ENCODE assay signal across 11 cellular contexts in genomic region chr10:73871915-73872710, GRCh38. TPM values are rescaled to one million over a fixed set of nuclear protein-coding genes. Genes with fewer than 3 reads are reported as not detected.
DNase-seq lines count a peak whose midpoint lies in the region; ATAC-seq and TF ChIP-seq lines count a peak whose summit lies in the region.
"Had no signal": no experiment of that assay in that cellular context is flagged by ENCODE, and none has a peak within 500 bp of the region (broad histone marks: within the 10 kb centered on the region; RNA-seq: fewer than 3 reads in every experiment).

No MANE protein-coding gene starts in this region.

- ATAC-seq in HG03097 (IDR thresholded peaks at IDR 0.05; ENCODE audit: low FRiP score, unreplicated experiment): no peak

- peaks cover 30% of the 10 kb centered on the region for H3K36me3 ChIP-seq in skeletal muscle satellite cell (ENCODE audit: insufficient read depth, low read length)
- peaks cover 15% of the 10 kb centered on the region for H3K36me3 ChIP-seq in H7 (replicated peaks; ENCODE audit: control insufficient read depth, insufficient read depth, low read length)

- H3K9me3 ChIP-seq in skeletal muscle satellite cell (replicated peaks; ENCODE audit: low read length): no peaks in the 10 kb centered on the region

- DNase-seq in DMS 273 (lab: John Stamatoyannopoulos, UW; ENCODE audit: unreplicated experiment) (peak; percentile 62), DMS 273 treated with DMSO at 0.1 percent for 48 hours (lab: John Stamatoyannopoulos, UW) (no peak), fibroblast of mammary gland (ENCODE audit: low read depth) (peak; percentile 39), H7 (no peak), GM10248 (ENCODE audit: extremely low spot score) (no peak)
- DNase-seq: cerebellar nuclear complex, NCI-H748 treated with DMSO at 0.1 percent for 48 hours had no signal

- no peaks in the 10 kb centered on the region for H3K27me3 ChIP-seq in skeletal muscle satellite cell (ENCODE audit: control insufficient read depth, insufficient read depth, low read length)
- H3K27me3 ChIP-seq in H7 (ENCODE audit: control insufficient read depth, insufficient read depth, low read length): no peaks in the 10 kb centered on the region

- CTCF ChIA-PET in GM10248 (lab: Yijun Ruan, JAX): interaction anchor here (1.1 to 1.5 kb wide), 2 partner anchors 8 to 10 kb away, joined by 4 to 6 read pairs; no protein-coding TSS in a partner anchor

- no peak overlapping the region for H3K4me3 ChIP-seq in fibroblast of mammary gland (ENCODE audit: control insufficient read depth, low read depth, low read length)
- no peak overlapping the region for H3K4me3 ChIP-seq in skeletal muscle satellite cell (ENCODE audit: low read length)
- H3K4me3 ChIP-seq in H7 (ENCODE audit: insufficient read depth, low read depth, low read length): no peak overlapping the region

- peaks cover 34% of the 10 kb centered on the region for H3K4me1 ChIP-seq in skeletal muscle satellite cell (ENCODE audit: control insufficient read depth, insufficient read depth, low read length)

- TF ChIP-seq CTCF in VCaP (conservative IDR thresholded peaks at IDR 0.05): 0 out of 2 replicates have a peak, but pooled peaks have one; percentile 19
- peak; percentile 28 for TF ChIP-seq CTCF in fibroblast of mammary gland (conservative IDR thresholded peaks at IDR 0.05; ENCODE audit: control insufficient read depth, insufficient read depth, low read depth, low read length)
- TF ChIP-seq CTCF in GM10248 (IDR thresholded peaks at IDR 0.05; ENCODE audit: control extremely low read depth, extremely low read depth, low read depth, missing control alignments): no peak

- POLR2A ChIA-PET in GM10248 (lab: Yijun Ruan, JAX): no interaction called here

- no peak overlapping the region for H3K9ac ChIP-seq in skeletal muscle satellite cell (ENCODE audit: low read depth, low read length)

- peak overlapping the region; percentile 83 for H3K4me2 ChIP-seq in skeletal muscle satellite cell (ENCODE audit: low read length)

- H3K27ac ChIP-seq in VCaP: no peak overlapping the region
- H3K27ac ChIP-seq: 22Rv1 had no signal

RNA-seq across cellular contexts. Expression of gene CAMK2G, which starts 2.2 kb away (rescaled TPM):
- 13.2 and 18.8 TPM in 2 replicates for total RNA-seq in skeletal muscle satellite cell (2012; rRNA removed)
- total RNA-seq in H7 (2014; rRNA removed; shearing (Covaris generic)): 26.6 and 35.9 TPM in 2 replicates

RNA-seq across cellular contexts. Expression of gene PLAU, which starts 38.8 kb away (rescaled TPM):
- 41.6 and 76.4 TPM in 2 replicates for total RNA-seq in skeletal muscle satellite cell (2012; rRNA removed)
- total RNA-seq in H7 (2014; rRNA removed; shearing (Covaris generic)): 25.4 and 29.5 TPM in 2 replicates

Comparison
In these comparisons a context has a peak if more than half of its experiments do, and no peak if none do; other contexts are left out.
1. DNase-seq: peak in DMS 273 (single experiment) and fibroblast of mammary gland (single experiment); none in DMS 273 treated with DMSO at 0.1 percent for 48 hours (single experiment), H7 (single experiment) and GM10248 (single experiment).